ENCODE assay signal across 35 cellular contexts in genomic region chr2:31230751-31231150, GRCh38. TPM values are rescaled to one million over a fixed set of nuclear protein-coding genes. Genes with fewer than 3 reads are reported as not detected.
"Had no signal": no experiment of that assay in that cellular context is flagged by ENCODE, and none has a peak within 500 bp of the region (broad histone marks: within the 10 kb centered on the region; RNA-seq: fewer than 3 reads in every experiment).

No MANE protein-coding gene starts in this region.

- H3K4me3 ChIP-seq: adrenal gland, body of pancreas, breast epithelium had no signal

- H3K36me3 ChIP-seq: adrenal gland, brain microvascular endothelial cell, breast epithelium had no signal

- H3K27ac ChIP-seq: adrenal gland, body of pancreas, brain microvascular endothelial cell, breast epithelium, VCaP had no signal

- H3K27me3 Mint-ChIP-seq: activated B cell treated with CpG ODN at 0.5 μM for 24 hours; activated CD8-positive, alpha-beta T cell treated with anti-CD3 and anti-CD28 coated beads for 36 hours had no signal

- H3K4me1 ChIP-seq: adrenal gland had no signal

- H3K27ac Mint-ChIP-seq: activated B cell treated with CpG ODN at 0.5 μM for 24 hours; activated CD4-positive, alpha-beta memory T cell treated with anti-CD3 and anti-CD28 coated beads for 36 hours; activated CD4-positive, alpha-beta T cell treated with anti-CD3 and anti-CD28 coated beads, Interleukin-2, amount 10 ng/mL, durations not matched to agents 24 days and 14 days; activated CD8-positive, alpha-beta T cell treated with anti-CD3 and anti-CD28 coated beads for 36 hours; activated naive CD4-positive, alpha-beta T cell treated with anti-CD3 and anti-CD28 coated beads for 36 hours; activated naive CD4-positive, alpha-beta T cell treated with anti-CD3 and anti-CD28 coated beads, Interleukin-2, amount 50 U/mL, for 72 hours; activated naive CD8-positive, alpha-beta T cell treated with anti-CD3 and anti-CD28 coated beads for 36 hours; activated T-cell treated with anti-CD3 and anti-CD28 coated beads, Interleukin-2, amount 50 U/mL, for 72 hours; activated T-helper 1 cell treated with anti-CD3 and anti-CD28 coated beads, Interleukin-12 subunit alpha, Interleukin-12 subunit beta, Interleukin-2, Interleukin-4 antibody, amounts not matched to agents 30 ng/mL and 10 ng/mL and 1 ng/mL, durations not matched to agents 14 hours and 24 hours and 36 hours; activated T-helper 17 cell treated with anti-CD3 and anti-CD28 coated beads, Interleukin-2, amount 50 U/mL, for 72 hours; T-helper 1 cell treated with Interleukin-12 subunit alpha and Interleukin-12 subunit beta and Interleukin-4 antibody, amounts not matched to agents 30 μg/mL and 1 μg/mL, for 36 hours; T-helper 2 cell treated with Interferon-gamma antibody and Interleukin-4, amounts not matched to agents 5 μg/mL and 100 μg/mL, for 36 hours had no signal

- H3K4me3 Mint-ChIP-seq: activated B cell treated with CpG ODN at 0.5 μM for 24 hours; activated CD4-positive, alpha-beta memory T cell treated with anti-CD3 and anti-CD28 coated beads for 36 hours; activated CD4-positive, alpha-beta T cell treated with anti-CD3 and anti-CD28 coated beads, Interleukin-2, amount 10 ng/mL, durations not matched to agents 24 days and 14 days; activated CD8-positive, alpha-beta T cell treated with anti-CD3 and anti-CD28 coated beads for 36 hours; activated naive CD4-positive, alpha-beta T cell treated with anti-CD3 and anti-CD28 coated beads for 36 hours; activated naive CD8-positive, alpha-beta T cell treated with anti-CD3 and anti-CD28 coated beads for 36 hours; activated T-cell treated with anti-CD3 and anti-CD28 coated beads, Interleukin-2, amount 50 U/mL, for 4 hours; activated T-cell treated with anti-CD3 and anti-CD28 coated beads, Interleukin-2, amount 50 U/mL, for 72 hours; activated T-helper 1 cell treated with anti-CD3 and anti-CD28 coated beads, Interleukin-12 subunit alpha, Interleukin-12 subunit beta, Interleukin-2, Interleukin-4 antibody, amounts not matched to agents 30 ng/mL and 10 ng/mL and 1 ng/mL, durations not matched to agents 14 hours and 24 hours and 36 hours; activated T-helper 17 cell treated with anti-CD3 and anti-CD28 coated beads, Interleukin-2, amount 50 U/mL, for 72 hours; T-helper 1 cell treated with Interleukin-12 subunit alpha and Interleukin-12 subunit beta and Interleukin-4 antibody, amounts not matched to agents 30 μg/mL and 1 μg/mL, for 36 hours; T-helper 2 cell treated with Interferon-gamma antibody and Interleukin-4, amounts not matched to agents 5 μg/mL and 100 μg/mL, for 36 hours had no signal

- H3K9me3 ChIP-seq: adrenal gland, body of pancreas, breast epithelium had no signal

- H3K36me3 Mint-ChIP-seq: activated CD4-positive, alpha-beta memory T cell treated with anti-CD3 and anti-CD28 coated beads for 36 hours; activated naive CD4-positive, alpha-beta T cell treated with anti-CD3 and anti-CD28 coated beads, Interleukin-2, amount 50 U/mL, for 72 hours; activated naive CD8-positive, alpha-beta T cell treated with anti-CD3 and anti-CD28 coated beads for 36 hours had no signal

- H3K27me3 ChIP-seq: adrenal gland, body of pancreas, brain microvascular endothelial cell, breast epithelium had no signal

- DNase-seq: activated B cell treated with CpG ODN at 0.5 μM for 24 hours; activated CD4-positive, alpha-beta memory T cell treated with anti-CD3 and anti-CD28 coated beads for 36 hours; activated CD4-positive, alpha-beta T cell treated with anti-CD3 and anti-CD28 coated beads for 4 hours; activated CD4-positive, alpha-beta T cell treated with anti-CD3 and anti-CD28 coated beads, Interleukin-2, amount 10 ng/mL, durations not matched to agents 24 days and 14 days; activated CD4-positive, alpha-beta T cell treated with anti-CD3 and anti-CD28 coated beads, Interleukin-2, amount 50 U/mL, for 1 hour; activated CD4-positive, alpha-beta T cell treated with anti-CD3 and anti-CD28 coated beads, Interleukin-2, amount 50 U/mL, for 4 hours; activated CD4-positive, CD25-positive, alpha-beta regulatory T cell treated with anti-CD3 and anti-CD28 coated beads, Interleukin-2, amount 50 U/mL, for 72 hours; activated CD8-positive, alpha-beta memory T cell treated with anti-CD3 and anti-CD28 coated beads, Interleukin-2, amount 50 U/mL, for 4 hours; activated CD8-positive, alpha-beta T cell treated with anti-CD3 and anti-CD28 coated beads for 36 hours; activated effector memory CD4-positive, alpha-beta T cell treated with anti-CD3 and anti-CD28 coated beads, Interleukin-2, amount 50 U/mL, for 16 hours; activated gamma-delta T cell treated with Interleukin-2 at 50 U/mL for 16 hours; activated naive CD4-positive, alpha-beta T cell; activated naive CD4-positive, alpha-beta T cell treated with anti-CD3 and anti-CD28 coated beads for 36 hours; activated naive CD4-positive, alpha-beta T cell treated with anti-CD3 and anti-CD28 coated beads, Interleukin-2, amount 50 U/mL, for 16 hours; activated naive CD8-positive, alpha-beta T cell treated with anti-CD3 and anti-CD28 coated beads for 36 hours; activated T-cell treated with anti-CD3 and anti-CD28 coated beads for 4 hours; activated T-cell treated with anti-CD3 and anti-CD28 coated beads, Interleukin-2, amount 50 U/mL, for 1 hour; activated T-cell treated with anti-CD3 and anti-CD28 coated beads, Interleukin-2, amount 50 U/mL, for 4 hours; activated T-cell treated with anti-CD3 and anti-CD28 coated beads, Interleukin-2, amount 50 U/mL, for 72 hours; adrenal gland; amniotic stem cell; aorta; body of pancreas; brain microvascular endothelial cell; central memory CD4-positive, alpha-beta T cell; T-helper 1 cell; T-helper 2 cell; T-helper 9 cell had no signal

- ATAC-seq: activated CD8-positive, alpha-beta T cell treated with anti-CD3 and anti-CD28 coated beads for 36 hours; activated naive CD4-positive, alpha-beta T cell treated with anti-CD3 and anti-CD28 coated beads, Interleukin-2, amount 50 U/mL, for 72 hours; activated T-cell treated with anti-CD3 and anti-CD28 coated beads, Interleukin-2, amount 50 U/mL, for 4 hours; activated T-cell treated with anti-CD3 and anti-CD28 coated beads, Interleukin-2, amount 50 U/mL, for 72 hours; activated T-helper 17 cell treated with anti-CD3 and anti-CD28 coated beads, Interleukin-2, amount 50 U/mL, for 72 hours; body of pancreas had no signal

- H3K9me3 Mint-ChIP-seq: activated B cell treated with CpG ODN at 0.5 μM for 24 hours; activated CD4-positive, alpha-beta memory T cell treated with anti-CD3 and anti-CD28 coated beads for 36 hours; activated CD4-positive, alpha-beta T cell treated with anti-CD3 and anti-CD28 coated beads, Interleukin-2, amount 10 ng/mL, durations not matched to agents 24 days and 14 days; activated CD8-positive, alpha-beta T cell treated with anti-CD3 and anti-CD28 coated beads for 36 hours; activated naive CD4-positive, alpha-beta T cell treated with anti-CD3 and anti-CD28 coated beads for 36 hours; activated naive CD4-positive, alpha-beta T cell treated with anti-CD3 and anti-CD28 coated beads, Interleukin-2, amount 50 U/mL, for 72 hours; activated naive CD8-positive, alpha-beta T cell treated with anti-CD3 and anti-CD28 coated beads for 36 hours; activated T-cell treated with anti-CD3 and anti-CD28 coated beads, Interleukin-2, amount 50 U/mL, for 4 hours; activated T-cell treated with anti-CD3 and anti-CD28 coated beads, Interleukin-2, amount 50 U/mL, for 72 hours; activated T-helper 1 cell treated with anti-CD3 and anti-CD28 coated beads, Interleukin-12 subunit alpha, Interleukin-12 subunit beta, Interleukin-2, Interleukin-4 antibody, amounts not matched to agents 30 ng/mL and 10 ng/mL and 1 ng/mL, durations not matched to agents 14 hours and 24 hours and 36 hours; activated T-helper 17 cell treated with anti-CD3 and anti-CD28 coated beads, Interleukin-2, amount 50 U/mL, for 72 hours; T-helper 1 cell treated with Interleukin-12 subunit alpha and Interleukin-12 subunit beta and Interleukin-4 antibody, amounts not matched to agents 30 μg/mL and 1 μg/mL, for 36 hours; T-helper 2 cell treated with Interferon-gamma antibody and Interleukin-4, amounts not matched to agents 5 μg/mL and 100 μg/mL, for 36 hours had no signal

RNA-seq across cellular contexts. Expression of gene CAPN14, which starts 13.4 kb away (rescaled TPM):
- total RNA-seq: body of pancreas had no signal
